33 cellular contexts compared by ENCODE assay signal in the genomic region with DNA sequence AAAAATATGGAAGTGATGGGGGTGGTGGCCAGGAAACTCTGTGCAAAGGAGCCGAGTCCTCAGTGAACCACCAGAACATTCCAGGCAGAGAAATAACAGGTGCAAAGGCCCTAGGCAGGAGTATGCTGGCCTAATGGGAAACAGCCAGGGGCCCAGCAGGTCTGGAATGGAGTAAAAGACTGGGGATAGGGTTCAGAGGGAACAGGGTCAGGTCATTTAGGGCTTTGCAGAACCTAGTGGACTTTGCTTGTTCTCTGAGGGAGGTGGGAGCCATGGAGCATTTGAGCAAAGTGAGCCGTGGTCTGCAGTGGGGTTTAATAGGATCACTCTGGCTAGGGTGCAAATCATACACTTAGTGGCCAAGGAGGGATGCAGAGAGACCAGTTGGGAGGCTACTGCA. TPM values are rescaled to one million over a fixed set of nuclear protein-coding genes. Genes with fewer than 3 reads are reported as not detected.
"Had no signal": no experiment of that assay in that cellular context is flagged by ENCODE, and none has a peak within 500 bp of the region (broad histone marks: within the 10 kb centered on the region; RNA-seq: fewer than 3 reads in every experiment).

No MANE protein-coding gene starts in this region.

- H3K4me1 Mint-ChIP-seq: naive thymus-derived CD4-positive, alpha-beta T cell; natural killer cell; nephron; neural progenitor cell; stimulated activated memory B cell treated with anti-CD40 and anti-IgM and Interleukin-4, amounts not matched to agents 10 μg/mL and 1 μg/mL and 100 μg/mL, for 72 hours; stimulated activated naive CD8-positive, alpha-beta T cell treated with anti-CD3 and anti-CD28 coated beads, Interleukin-15, amount 100 ng/mL, for 72 hours had no signal

- H3K36me3 Mint-ChIP-seq: naive thymus-derived CD4-positive, alpha-beta T cell; natural killer cell; neural progenitor cell; stimulated activated memory B cell treated with anti-CD40 and anti-IgM and Interleukin-4, amounts not matched to agents 10 μg/mL and 1 μg/mL and 100 μg/mL, for 72 hours had no signal

- DNase-seq: naive thymus-derived CD4-positive, alpha-beta T cell; natural killer cell; occipital lobe; ovary; psoas muscle; right cardiac atrium; right lobe of liver; sigmoid colon; spleen; stimulated activated CD4-positive, alpha-beta T cell treated with anti-CD3 and anti-CD28 coated beads, Interleukin-12 subunit alpha, Interleukin-12 subunit beta, amount 100 ng/mL, for 4 hours; stimulated activated CD4-positive, alpha-beta T cell treated with anti-CD3 and anti-CD28 coated beads, Interleukin-1b, Interleukin-23, amount 100 ng/mL, for 48 hours; stimulated activated CD4-positive, alpha-beta T cell treated with anti-CD3 and anti-CD28 coated beads, Interleukin-4, amount 100 ng/mL, for 1 hour; stimulated activated CD4-positive, alpha-beta T cell treated with anti-CD3 and anti-CD28 coated beads, Interleukin-4, amount 100 ng/mL, for 4 hours; stimulated activated CD8-positive, alpha-beta memory T cell treated with anti-CD3 and anti-CD28 coated beads, Interleukin-4, amount 100 ng/mL, for 48 hours; stimulated activated naive CD4-positive, alpha-beta T cell; stimulated activated naive CD8-positive, alpha-beta T cell treated with anti-CD3 and anti-CD28 coated beads, Interleukin-15, amount 100 ng/mL, for 72 hours; stimulated activated naive CD8-positive, alpha-beta T cell treated with anti-CD3 and anti-CD28 coated beads, Interleukin-15, Interleukin-2, amounts not matched to agents 100 U/mL and 50 U/mL, for 24 hours; substantia nigra; thyroid gland; trophoblast cell; upper lobe of left lung; uterus had no signal

- H3K4me3 Mint-ChIP-seq: naive thymus-derived CD4-positive, alpha-beta T cell; natural killer cell; nephron; neural progenitor cell; stimulated activated memory B cell treated with anti-CD40 and anti-IgM and Interleukin-4, amounts not matched to agents 10 μg/mL and 1 μg/mL and 100 μg/mL, for 72 hours; stimulated activated naive CD8-positive, alpha-beta T cell treated with anti-CD3 and anti-CD28 coated beads, Interleukin-15, amount 100 ng/mL, for 72 hours had no signal

- H3K27me3 Mint-ChIP-seq: progenitor cell of endocrine pancreas; stimulated activated naive CD8-positive, alpha-beta T cell treated with anti-CD3 and anti-CD28 coated beads, Interleukin-15, amount 100 ng/mL, for 72 hours had no signal

- ATAC-seq: naive thymus-derived CD4-positive, alpha-beta T cell; natural killer cell; psoas muscle; right cardiac atrium; stimulated activated memory B cell treated with anti-CD40 and anti-IgM and Interleukin-4, amounts not matched to agents 10 μg/mL and 1 μg/mL and 100 μg/mL, for 72 hours; stimulated activated naive CD8-positive, alpha-beta T cell treated with anti-CD3 and anti-CD28 coated beads, Interleukin-15, amount 100 ng/mL, for 72 hours; stimulated activated naive CD8-positive, alpha-beta T cell treated with anti-CD3 and anti-CD28 coated beads, Interleukin-15, Interleukin-2, amounts not matched to agents 100 U/mL and 50 U/mL, for 24 hours had no signal

- H3K9me3 Mint-ChIP-seq: natural killer cell, nephron, neural progenitor cell had no signal

- H3K27ac Mint-ChIP-seq: naive thymus-derived CD4-positive, alpha-beta T cell; natural killer cell; nephron; neural progenitor cell; progenitor cell of endocrine pancreas; stimulated activated memory B cell treated with anti-CD40 and anti-IgM and Interleukin-4, amounts not matched to agents 10 μg/mL and 1 μg/mL and 100 μg/mL, for 72 hours had no signal

RNA-seq across cellular contexts. Expression of gene CRYBB3, which starts 8.7 kb away (rescaled TPM):
- total RNA-seq: naive thymus-derived CD4-positive, alpha-beta T cell; occipital lobe; osteoblast; renal cortical epithelial cell; right cardiac atrium; sigmoid colon; smooth muscle cell; spleen; suprapubic skin; thyroid gland; tibial nerve; ureter; uterus had no signal
- polyA plus RNA-seq: naive thymus-derived CD4-positive, alpha-beta T cell; neural cell; ovary; smooth muscle cell had no signal

RNA-seq across cellular contexts. Expression of gene CRYBB2, which starts 11.1 kb away (rescaled TPM):
- total RNA-seq: naive thymus-derived CD4-positive, alpha-beta T cell; natural killer cell; occipital lobe; osteoblast; psoas muscle; right cardiac atrium; right lobe of liver; smooth muscle cell; tibial nerve; uterus had no signal
- polyA plus RNA-seq: naive thymus-derived CD4-positive, alpha-beta T cell; neural cell; right cardiac atrium; smooth muscle cell had no signal
